9 cellular contexts compared by ENCODE assay signal in the genomic region with DNA sequence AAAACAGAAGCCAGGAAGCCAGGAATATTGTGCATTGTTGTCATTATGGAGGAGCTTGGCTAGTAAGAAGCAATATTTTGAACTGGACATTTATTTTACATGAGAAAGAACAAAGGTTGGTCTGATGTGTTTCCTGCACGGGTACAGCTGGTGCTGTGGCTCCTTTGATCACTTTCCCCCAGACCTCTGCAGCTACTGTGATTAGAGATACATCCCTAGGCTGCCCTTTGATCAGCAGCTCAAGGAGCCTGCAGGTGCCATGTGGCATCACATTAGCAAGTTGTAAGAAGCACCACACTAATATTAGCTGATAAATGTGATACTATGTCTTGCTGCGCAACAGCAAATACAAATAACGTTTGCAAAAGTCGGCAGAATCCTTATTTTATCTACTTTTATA. TPM values are rescaled to one million over a fixed set of nuclear protein-coding genes. Genes with fewer than 3 reads are reported as not detected.
DNase-seq lines count a peak whose midpoint lies in the region; ATAC-seq and TF ChIP-seq lines count a peak whose summit lies in the region.
"Had no signal": no experiment of that assay in that cellular context is flagged by ENCODE, and none has a peak within 500 bp of the region (broad histone marks: within the 10 kb centered on the region; RNA-seq: fewer than 3 reads in every experiment).

No MANE protein-coding gene starts in this region.

- peak overlapping the region; percentile 67 for H3K4me3 ChIP-seq in Jurkat, Clone E6-1 (ENCODE audit: low read length)
- peak overlapping the region; percentile 79 to 85 (median 80) for H3K4me3 ChIP-seq in breast epithelium
- peak overlapping the region; percentile 1 for H3K4me3 ChIP-seq in lower leg skin (ENCODE audit: low read depth, poor library complexity, severe bottlenecking)
- H3K4me3 ChIP-seq in subcutaneous abdominal adipose tissue (ENCODE audit: low read depth in 1 of 5, low read length in 5 of 5): peak overlapping the region; percentile 79 to 97 (median 92)

- H3K27ac ChIP-seq in breast epithelium (no peak overlapping the region), subcutaneous abdominal adipose tissue (ENCODE audit: low read depth, low read length) (peak overlapping the region; percentile 91)

- H3K4me1 ChIP-seq in breast epithelium (peaks cover 0 to 8% of the 10 kb centered on the region in 2 donors), subcutaneous abdominal adipose tissue (ENCODE audit: control insufficient read depth in 5 of 5, insufficient read depth in 5 of 5, low read length in 5 of 5) (peaks cover 6 to 52% (median 48%) of the 10 kb centered on the region in 5 donors)

- ATAC-seq in HG03354 (IDR thresholded peaks at IDR 0.05; ENCODE audit: poor library complexity, severe bottlenecking, unreplicated experiment) (no peak), HG03469 (IDR thresholded peaks at IDR 0.05; ENCODE audit: unreplicated experiment) (no peak)

- H3K9ac ChIP-seq in subcutaneous abdominal adipose tissue (ENCODE audit: low read length in 5 of 5): peak overlapping the region in 3 of 5 donors; percentile 18 to 77 (median 65)

- WGBS in lower leg skin, 2 donors: 47 to 48% methylated on average over 4 of the region's 4 CpGs

- TF ChIP-seq CTCF in breast epithelium (IDR thresholded peaks at IDR 0.05) (no peak), lower leg skin (IDR thresholded peaks at IDR 0.05) (no peak)

- DNase-seq in Jurkat, Clone E6-1 (ENCODE audit: low read depth, low spot score): peak; percentile 81
- no peak for DNase-seq in breast epithelium (ENCODE audit: low spot score in 2 of 2)
- no peak for DNase-seq in lower leg skin (ENCODE audit: low spot score in 2 of 2)
- DNase-seq in T-helper 1 cell: no peak
- DNase-seq in NCI-H2171 treated with DMSO at 0.1 percent for 48 hours (lab: John Stamatoyannopoulos, UW): no peak
- DNase-seq: GF-D8 had no signal

- H3K27me3 ChIP-seq in breast epithelium (no peaks in the 10 kb centered on the region), subcutaneous abdominal adipose tissue (ENCODE audit: control insufficient read depth in 5 of 5, insufficient read depth in 4 of 5, low read length in 5 of 5) (no peaks in the 10 kb centered on the region)

- TF ChIP-seq POLR2A in breast epithelium (IDR thresholded peaks at IDR 0.05) (no peak), lower leg skin (IDR thresholded peaks at IDR 0.05) (no peak)

- intact Hi-C loops in breast epithelium (cut with DNase I; ENCODE audit: low total_unique reads): no loop called here
- intact Hi-C loops in lower leg skin (cut with DNase I; ENCODE audit: low total_unique reads): loop anchor here (10.0 kb wide), 1 partner anchor 484 kb away; no protein-coding TSS in a partner anchor

- H3K36me3 ChIP-seq in breast epithelium (no peaks in the 10 kb centered on the region), subcutaneous abdominal adipose tissue (ENCODE audit: control insufficient read depth in 5 of 5, insufficient read depth in 5 of 5, low read length in 5 of 5) (no peaks in the 10 kb centered on the region)

- H3K9me3 ChIP-seq in breast epithelium (no peaks in the 10 kb centered on the region), subcutaneous abdominal adipose tissue (ENCODE audit: control insufficient read depth in 5 of 5, low read length in 5 of 5) (no peaks in the 10 kb centered on the region)

RNA-seq across cellular contexts. Expression of a gene that starts 2.5 kb away (rescaled TPM):
- 9.5 TPM for polyA plus RNA-seq in Jurkat, Clone E6-1 (2012; ENCODE audit: insufficient read depth, insufficient read length)
- total RNA-seq in breast epithelium (10 to 100 TPM; 32.4 to 59.7 (median 54.4) TPM), lower leg skin (10 to 100 TPM; 18.9 to 24.4 (median 21.0) TPM)

Comparison
In these comparisons a context has a peak if more than half of its experiments do, and no peak if none do; other contexts are left out.
1. H3K4me3 ChIP-seq: peak in every context shown above with its lines; median percentile 92 in subcutaneous abdominal adipose tissue; 80 in breast epithelium; 67 in Jurkat, Clone E6-1; 1 in lower leg skin.